In the genomic region with DNA sequence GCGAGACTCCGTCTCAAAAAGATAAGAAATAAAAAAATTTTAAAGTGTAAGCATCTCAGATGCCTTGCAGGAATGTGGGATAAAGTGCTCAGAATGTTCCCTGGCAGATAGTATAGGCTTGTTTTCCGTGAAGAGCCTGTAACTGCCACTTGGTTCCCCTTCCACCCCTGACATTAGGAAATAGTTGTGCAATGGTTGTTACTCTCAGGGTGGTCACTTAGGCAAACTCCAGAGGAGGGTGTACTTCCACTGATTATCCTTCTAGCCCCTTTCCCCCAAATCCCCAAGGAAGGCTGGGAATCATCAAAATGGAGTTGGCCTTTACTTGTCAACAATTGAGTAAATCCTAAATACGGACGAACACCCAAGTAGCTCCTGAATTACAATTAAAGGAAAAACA, we compare ENCODE assay signal across 2 cellular contexts.
TF ChIP-seq lines count a peak whose summit lies in the region.

No MANE protein-coding gene starts in this region.

TF ChIP-seq in IMR-90, 13 proteins besides CTCF, POLR2A, EP300 and RAD21:
- no peak for TF ChIP-seq NFE2L2 (IDR thresholded peaks at IDR 0.05; ENCODE audit: low read depth, low read length)
- TF ChIP-seq CEBPB (IDR thresholded peaks at IDR 0.05; ENCODE audit: low read depth, low read length): 0 out of 2 replicates have a peak, but pooled peaks have one; percentile 45

TF ChIP-seq in PFSK-1, 5 proteins besides CTCF, POLR2A, EP300 and RAD21:
- TF ChIP-seq SIN3A (IDR thresholded peaks at IDR 0.05; ENCODE audit: borderline replicate concordance, insufficient read depth, low read length) (no peak), POLR2AphosphoS5 (IDR thresholded peaks at IDR 0.05; ENCODE audit: low read depth, low read length) (0 out of 2 replicates have a peak, but pooled peaks have one; percentile 15), TAF1 (IDR thresholded peaks at IDR 0.05; ENCODE audit: borderline replicate concordance, insufficient read depth, low read length) (no peak), FOXP2 (optimal IDR thresholded peaks at IDR 0.05; ENCODE audit: borderline replicate concordance, extremely low read depth, extremely low read length, insufficient read depth) (no peak)
- TF ChIP-seq, protein P1, sequence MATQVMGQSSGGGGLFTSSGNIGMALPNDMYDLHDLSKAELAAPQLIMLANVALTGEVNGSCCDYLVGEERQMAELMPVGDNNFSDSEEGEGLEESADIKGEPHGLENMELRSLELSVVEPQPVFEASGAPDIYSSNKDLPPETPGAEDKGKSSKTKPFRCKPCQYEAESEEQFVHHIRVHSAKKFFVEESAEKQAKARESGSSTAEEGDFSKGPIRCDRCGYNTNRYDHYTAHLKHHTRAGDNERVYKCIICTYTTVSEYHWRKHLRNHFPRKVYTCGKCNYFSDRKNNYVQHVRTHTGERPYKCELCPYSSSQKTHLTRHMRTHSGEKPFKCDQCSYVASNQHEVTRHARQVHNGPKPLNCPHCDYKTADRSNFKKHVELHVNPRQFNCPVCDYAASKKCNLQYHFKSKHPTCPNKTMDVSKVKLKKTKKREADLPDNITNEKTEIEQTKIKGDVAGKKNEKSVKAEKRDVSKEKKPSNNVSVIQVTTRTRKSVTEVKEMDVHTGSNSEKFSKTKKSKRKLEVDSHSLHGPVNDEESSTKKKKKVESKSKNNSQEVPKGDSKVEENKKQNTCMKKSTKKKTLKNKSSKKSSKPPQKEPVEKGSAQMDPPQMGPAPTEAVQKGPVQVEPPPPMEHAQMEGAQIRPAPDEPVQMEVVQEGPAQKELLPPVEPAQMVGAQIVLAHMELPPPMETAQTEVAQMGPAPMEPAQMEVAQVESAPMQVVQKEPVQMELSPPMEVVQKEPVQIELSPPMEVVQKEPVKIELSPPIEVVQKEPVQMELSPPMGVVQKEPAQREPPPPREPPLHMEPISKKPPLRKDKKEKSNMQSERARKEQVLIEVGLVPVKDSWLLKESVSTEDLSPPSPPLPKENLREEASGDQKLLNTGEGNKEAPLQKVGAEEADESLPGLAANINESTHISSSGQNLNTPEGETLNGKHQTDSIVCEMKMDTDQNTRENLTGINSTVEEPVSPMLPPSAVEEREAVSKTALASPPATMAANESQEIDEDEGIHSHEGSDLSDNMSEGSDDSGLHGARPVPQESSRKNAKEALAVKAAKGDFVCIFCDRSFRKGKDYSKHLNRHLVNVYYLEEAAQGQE (IDR thresholded peaks at IDR 0.05; ENCODE audit: insufficient read depth in 1 of 2, low read depth in 2 of 2, low read length in 2 of 2): no peak
